ENCODE assay signal across 15 cellular contexts in genomic region chr6:25217275-25217674, GRCh38.
"Had no signal": no experiment of that assay in that cellular context is flagged by ENCODE, and none has a peak within 500 bp of the region (broad histone marks: within the 10 kb centered on the region; RNA-seq: fewer than 3 reads in every experiment).

No MANE protein-coding gene starts in this region.

- FAIRE-seq: endometrium had no signal

- H3K4me3 Mint-ChIP-seq: activated naive CD4-positive, alpha-beta T cell treated with anti-CD3 and anti-CD28 coated beads for 36 hours; natural killer cell treated with Interleukin-12 subunit alpha and Interleukin-12 subunit beta and Interleukin-15 and Interleukin-18, amount 100 ng/mL, for 72 hours; stimulated activated naive B cell treated with anti-CD40 and anti-IgM and Interleukin-4, amounts not matched to agents 10 μg/mL and 1 μg/mL and 100 μg/mL, for 72 hours; T-cell had no signal

- ATAC-seq: activated CD4-positive, CD25-positive, alpha-beta regulatory T cell treated with anti-CD3 and anti-CD28 coated beads, Interleukin-2, amount 50 U/mL, for 24 hours; natural killer cell treated with Interleukin-12 subunit alpha and Interleukin-12 subunit beta and Interleukin-15 and Interleukin-18, amount 100 ng/mL, for 72 hours; stimulated activated naive B cell treated with anti-CD40 and anti-IgM and Interleukin-4, amounts not matched to agents 10 μg/mL and 1 μg/mL and 100 μg/mL, for 72 hours; T-cell had no signal

- H3K4me1 ChIP-seq: ascending aorta, tibial nerve had no signal

- DNase-seq: activated naive CD4-positive, alpha-beta T cell treated with anti-CD3 and anti-CD28 coated beads for 36 hours; hippocampal formation; mesendoderm; posterior cingulate gyrus; stimulated activated CD4-positive, alpha-beta T cell treated with anti-CD3 and anti-CD28 coated beads, Interleukin-2, amount 100 ng/mL, for 48 hours; stimulated activated naive B cell treated with anti-CD40 and anti-IgM and Interleukin-4, amounts not matched to agents 10 μg/mL and 1 μg/mL and 100 μg/mL, for 72 hours; T-cell; T1000 had no signal

- H3K4me1 Mint-ChIP-seq: stimulated activated naive B cell treated with anti-CD40 and anti-IgM and Interleukin-4, amounts not matched to agents 10 μg/mL and 1 μg/mL and 100 μg/mL, for 72 hours; T-cell had no signal

- H3K9me3 ChIP-seq: ascending aorta had no signal

- H3K27ac ChIP-seq: ascending aorta, cardiac muscle cell, tibial nerve had no signal

- H3K4me3 ChIP-seq: ascending aorta, cardiac muscle cell, tibial nerve had no signal

- H3K36me3 ChIP-seq: ascending aorta, cardiac muscle cell, tibial nerve had no signal

- H3K27me3 ChIP-seq: ascending aorta, cardiac muscle cell, tibial nerve had no signal

- H3K27ac Mint-ChIP-seq: activated naive CD4-positive, alpha-beta T cell treated with anti-CD3 and anti-CD28 coated beads for 36 hours; activated T-helper 2 cell treated with anti-CD3 and anti-CD28 coated beads, Interferon-gamma antibody, Interleukin-2, Interleukin-4, amounts not matched to agents 10 μg/mL and 5 μg/mL and 100 μg/mL, durations not matched to agents 14 hours and 24 hours and 36 hours; stimulated activated naive B cell treated with anti-CD40 and anti-IgM and Interleukin-4, amounts not matched to agents 10 μg/mL and 1 μg/mL and 100 μg/mL, for 72 hours; T-cell had no signal

- H3K36me3 Mint-ChIP-seq: natural killer cell treated with Interleukin-12 subunit alpha and Interleukin-12 subunit beta and Interleukin-15 and Interleukin-18, amount 100 ng/mL, for 72 hours; stimulated activated naive B cell treated with anti-CD40 and anti-IgM and Interleukin-4, amounts not matched to agents 10 μg/mL and 1 μg/mL and 100 μg/mL, for 72 hours; T-cell had no signal

- H3K27me3 Mint-ChIP-seq: natural killer cell treated with Interleukin-12 subunit alpha and Interleukin-12 subunit beta and Interleukin-15 and Interleukin-18, amount 100 ng/mL, for 72 hours; stimulated activated naive B cell treated with anti-CD40 and anti-IgM and Interleukin-4, amounts not matched to agents 10 μg/mL and 1 μg/mL and 100 μg/mL, for 72 hours had no signal

- H3K9me3 Mint-ChIP-seq: activated naive CD4-positive, alpha-beta T cell treated with anti-CD3 and anti-CD28 coated beads for 36 hours; natural killer cell treated with Interleukin-12 subunit alpha and Interleukin-12 subunit beta and Interleukin-15 and Interleukin-18, amount 100 ng/mL, for 72 hours; T-cell had no signal
